8 cellular contexts compared by ENCODE assay signal in genomic region chr9:89483592-89484474, GRCh38. TPM values are rescaled to one million over a fixed set of nuclear protein-coding genes. Genes with fewer than 3 reads are reported as not detected.
DNase-seq lines count a peak whose midpoint lies in the region; ATAC-seq and TF ChIP-seq lines count a peak whose summit lies in the region.
"Had no signal": no experiment of that assay in that cellular context is flagged by ENCODE, and none has a peak within 500 bp of the region (broad histone marks: within the 10 kb centered on the region; RNA-seq: fewer than 3 reads in every experiment).

No MANE protein-coding gene starts in this region.

- peak overlapping the region; percentile 48 for H3K4me3 ChIP-seq in naive thymus-derived CD4-positive, alpha-beta T cell (ENCODE audit: low read length)
- H3K4me3 ChIP-seq in ascending aorta: no peak overlapping the region
- no peak overlapping the region for H3K4me3 ChIP-seq in HAP-1

- peaks cover 0 to 12% (median 0%) of the 10 kb centered on the region in 3 experiments for H3K36me3 ChIP-seq in naive thymus-derived CD4-positive, alpha-beta T cell (ENCODE audit: control insufficient read depth in 2 of 3, insufficient read depth in 3 of 3, low read length in 3 of 3)
- H3K36me3 ChIP-seq in ascending aorta: no peaks in the 10 kb centered on the region
- H3K36me3 ChIP-seq in HAP-1 (replicated peaks): no peaks in the 10 kb centered on the region

- H3K4me1 Mint-ChIP-seq in activated T-cell treated with anti-CD3 and anti-CD28 coated beads, Interleukin-2, amount 50 U/mL, for 72 hours (ENCODE audit: low read depth): peaks cover 93% of the 10 kb centered on the region
- peaks cover 70 to 96% (median 90%) of the 10 kb centered on the region in 7 donors for H3K4me1 Mint-ChIP-seq in naive thymus-derived CD4-positive, alpha-beta T cell

- H3K4me3 Mint-ChIP-seq in activated T-cell treated with anti-CD3 and anti-CD28 coated beads, Interleukin-2, amount 50 U/mL, for 72 hours: peak overlapping the region; percentile 73 to 84
- peak overlapping the region; percentile 85 to 100 (median 90) for H3K4me3 Mint-ChIP-seq in naive thymus-derived CD4-positive, alpha-beta T cell

- H3K9me3 Mint-ChIP-seq in activated T-cell treated with anti-CD3 and anti-CD28 coated beads, Interleukin-2, amount 50 U/mL, for 72 hours: no peaks in the 10 kb centered on the region
- peaks cover 0 to 8% (median 0%) of the 10 kb centered on the region in 11 donors for H3K9me3 Mint-ChIP-seq in naive thymus-derived CD4-positive, alpha-beta T cell

- peaks cover 16 to 17% of the 10 kb centered on the region in 2 donors for H3K36me3 Mint-ChIP-seq in activated T-cell treated with anti-CD3 and anti-CD28 coated beads, Interleukin-2, amount 50 U/mL, for 72 hours (ENCODE audit: insufficient read depth in 2 of 2)
- H3K36me3 Mint-ChIP-seq in naive thymus-derived CD4-positive, alpha-beta T cell: peaks cover 17 to 43% (median 39%) of the 10 kb centered on the region in 5 donors

- in situ Hi-C loops in HAP-1 (cut with MboI; ENCODE audit: low sequenced_read_pairs): no loop called here

- intact Hi-C loops in naive thymus-derived CD4-positive, alpha-beta T cell (cut with micrococcal nuclease): loop anchor here in 1 of 2 donors (1.0 to 5.0 kb wide), 8 partner anchors 15 to 167 kb away; partner anchors contain the start of gene SECISBP2
- intact Hi-C loops in ascending aorta (cut with DNase I): no loop called here

- no peak for TF ChIP-seq CTCF in ascending aorta (IDR thresholded peaks at IDR 0.05)

- CTCF ChIA-PET in naive thymus-derived CD4-positive, alpha-beta T cell (lab: Charles Lee): interaction anchor here (0.8 to 2.6 kb wide), 4 partner anchors 40 to 65 kb away, joined by 3 to 17 read pairs (median 4); no protein-coding TSS in a partner anchor

- POLR2A ChIA-PET in naive thymus-derived CD4-positive, alpha-beta T cell (lab: Charles Lee): interaction anchor here (0.8 to 5.3 kb wide), 15 partner anchors 9 to 174 kb away, joined by 3 to 45 read pairs (median 5); partner anchors contain the start of gene CKS2

- peak; percentile 64 to 68 for DNase-seq in activated T-cell treated with anti-CD3 and anti-CD28 coated beads, Interleukin-2, amount 50 U/mL, for 72 hours
- peak; percentile 41 to 76 (median 66) for DNase-seq in naive thymus-derived CD4-positive, alpha-beta T cell
- no peak for DNase-seq in ascending aorta (ENCODE audit: low spot score in 2 of 2)
- no peak for DNase-seq in HAP-1 (ENCODE audit: low spot score in 2 of 2)
- DNase-seq in HuH-7 (ENCODE audit: low spot score): no peak

- peak overlapping the region; percentile 75 for H3K27ac Mint-ChIP-seq in activated T-cell treated with anti-CD3 and anti-CD28 coated beads, Interleukin-2, amount 50 U/mL, for 72 hours
- H3K27ac Mint-ChIP-seq in naive thymus-derived CD4-positive, alpha-beta T cell: peak overlapping the region; percentile 88 to 99 (median 93)

- H3K9me3 ChIP-seq in naive thymus-derived CD4-positive, alpha-beta T cell (ENCODE audit: control insufficient read depth in 2 of 3, low read length in 3 of 3): peaks cover 0 to 2% (median 0%) of the 10 kb centered on the region in 3 experiments
- H3K9me3 ChIP-seq in ascending aorta: no peaks in the 10 kb centered on the region
- H3K9me3 ChIP-seq in HAP-1: 0 out of 2 replicates have a peak, but pooled peaks cover 3% of the 10 kb centered on the region

- peak overlapping the region; percentile 68 for H3K27ac ChIP-seq in naive thymus-derived CD4-positive, alpha-beta T cell (ENCODE audit: low read depth, low read length)
- no peak overlapping the region for H3K27ac ChIP-seq in ascending aorta

- ATAC-seq in GM19467 (IDR thresholded peaks at IDR 0.05; ENCODE audit: unreplicated experiment) (peak; percentile 59), HG03442 (IDR thresholded peaks at IDR 0.05; ENCODE audit: unreplicated experiment) (peak; percentile 79)
- ATAC-seq in activated T-cell treated with anti-CD3 and anti-CD28 coated beads, Interleukin-2, amount 50 U/mL, for 72 hours (replicated peaks in 1 of 2): peak; percentile 44 to 60
- ATAC-seq in naive thymus-derived CD4-positive, alpha-beta T cell: peak; percentile 84
- ATAC-seq: Panc1 had no signal

- H3K27me3 Mint-ChIP-seq in activated T-cell treated with anti-CD3 and anti-CD28 coated beads, Interleukin-2, amount 50 U/mL, for 72 hours (ENCODE audit: low read depth): no peaks in the 10 kb centered on the region
- H3K27me3 Mint-ChIP-seq in naive thymus-derived CD4-positive, alpha-beta T cell: no peaks in the 10 kb centered on the region

- H3K4me1 ChIP-seq in naive thymus-derived CD4-positive, alpha-beta T cell (ENCODE audit: control insufficient read depth in 2 of 2, insufficient read depth in 2 of 2, low read length in 2 of 2): peaks cover 67 to 71% of the 10 kb centered on the region in 2 donors
- no peaks in the 10 kb centered on the region for H3K4me1 ChIP-seq in ascending aorta
- H3K4me1 ChIP-seq in HAP-1: no peaks in the 10 kb centered on the region

- H3K27me3 ChIP-seq in naive thymus-derived CD4-positive, alpha-beta T cell (ENCODE audit: control insufficient read depth in 2 of 2, insufficient read depth in 2 of 2, low read length in 2 of 2): no peaks in the 10 kb centered on the region
- H3K27me3 ChIP-seq in ascending aorta (no peaks in the 10 kb centered on the region), HAP-1 (ENCODE audit: low read depth) (no peaks in the 10 kb centered on the region)

RNA-seq across cellular contexts. Expression of gene SEMA4D, which starts 14.1 kb away (rescaled TPM):
- 100 to 1,000 TPM; 182 to 198 TPM for total RNA-seq in activated T-cell treated with anti-CD3 and anti-CD28 coated beads, Interleukin-2, amount 50 U/mL, for 72 hours
- total RNA-seq in naive thymus-derived CD4-positive, alpha-beta T cell: 100 to 1,000 TPM; 389 to 465 (median 460) TPM
- polyA plus RNA-seq in naive thymus-derived CD4-positive, alpha-beta T cell: 100 to 1,000 TPM; 114 to 268 TPM
- 13.5 TPM for total RNA-seq in ascending aorta

Comparison
In these comparisons a context has a peak if more than half of its experiments do, and no peak if none do; other contexts are left out.
1. DNase-seq: peak in activated T-cell treated with anti-CD3 and anti-CD28 coated beads, Interleukin-2, amount 50 U/mL, for 72 hours (2 of 2) and naive thymus-derived CD4-positive, alpha-beta T cell (9 of 9); none in ascending aorta (0 of 2), HAP-1 (0 of 2) and HuH-7 (single experiment).
2. RNA of gene SEMA4D, which starts 14.1 kb away (total RNA-seq): 389 to 465 TPM in naive thymus-derived CD4-positive, alpha-beta T cell and 182 to 198 TPM in activated T-cell treated with anti-CD3 and anti-CD28 coated beads, Interleukin-2, amount 50 U/mL, for 72 hours; 13.5 TPM in ascending aorta (single experiment); every median in the first group is over 10 times any median in the second.
3. Peak in every context shown above with its lines, with median percentiles within 50 percentile points of each other: ATAC-seq.